In genomic region chr12:102061096-102061555, GRCh38 we compare ENCODE assay signal across 8 cellular contexts. TPM values are rescaled to one million over a fixed set of nuclear protein-coding genes. Genes with fewer than 3 reads are reported as not detected.
DNase-seq lines count a peak whose midpoint lies in the region; ATAC-seq and TF ChIP-seq lines count a peak whose summit lies in the region.

No MANE protein-coding gene starts in this region.

- peaks cover 17% of the 10 kb centered on the region for H3K27me3 Mint-ChIP-seq in brain

- no peaks in the 10 kb centered on the region for H3K9me3 ChIP-seq in KOPT-K1 (ENCODE audit: insufficient read depth, low read length, poor library complexity, severe bottlenecking)

- peaks cover 0 to 7% (median 0%) of the 10 kb centered on the region in 5 experiments for H3K9me3 Mint-ChIP-seq in brain

- DNase-seq in left colon (no peak), superior temporal gyrus (ENCODE audit: extremely low spot score) (peak; percentile 43), 8988T (no peak), islet precursor cell (no peak)

- H3K27ac ChIP-seq in KOPT-K1 (ENCODE audit: low read depth, low read length, poor library complexity, severe bottlenecking): peak overlapping the region; percentile 84

- ATAC-seq in GM21576 (IDR thresholded peaks at IDR 0.05; ENCODE audit: unreplicated experiment) (peak; percentile 32), left colon (peak; percentile 45)

- no peak for TF ChIP-seq CTCF in brain (conservative IDR thresholded peaks at IDR 0.05)

- H3K4me3 ChIP-seq in GM08714 (ENCODE audit: low read length): peak overlapping the region; percentile 98

- H3K4me3 Mint-ChIP-seq in brain: peak overlapping the region; percentile 92 to 97 (median 95)

- H3K36me3 ChIP-seq in KOPT-K1 (ENCODE audit: insufficient read depth, low read length): peaks cover 12% of the 10 kb centered on the region; the same call in 1 of the 2 replicates

- peaks cover 16% of the 10 kb centered on the region for H3K4me1 Mint-ChIP-seq in brain

- H3K36me3 Mint-ChIP-seq in brain: peaks cover 41% of the 10 kb centered on the region

- intact Hi-C loops in left colon (cut with DNase I, micrococcal nuclease): loop anchor here in 1 of 2 donors (10.0 kb wide), 1 partner anchor 126 kb away; no protein-coding TSS in a partner anchor

- peak overlapping the region; percentile 93 to 99 (median 97) for H3K27ac Mint-ChIP-seq in brain

RNA-seq across cellular contexts. Expression of gene WASHC3, which starts 0.7 kb away (rescaled TPM):
- 36.7 TPM for polyA plus RNA-seq in brain (ENCODE audit: insufficient read depth, low read depth, low replicate concordance)
- 10 to 100 TPM; 30.4 to 32.8 TPM for total RNA-seq in left colon

RNA-seq across cellular contexts. Expression of gene NUP37, which starts 58.8 kb away (rescaled TPM):
- 13.1 TPM for polyA plus RNA-seq in brain (ENCODE audit: insufficient read depth, low read depth, low replicate concordance)
- 10 to 100 TPM; 19.0 to 19.4 TPM for total RNA-seq in left colon

RNA-seq across cellular contexts. Expression of gene PARPBP, which starts 58.9 kb away (rescaled TPM):
- 3.9 TPM for polyA plus RNA-seq in brain (ENCODE audit: insufficient read depth, low read depth, low replicate concordance)
- 1 to 10 TPM; 3.1 to 7.3 TPM for total RNA-seq in left colon
